ENCODE assay signal across 9 cellular contexts in genomic region chr20:33914871-33915270, GRCh38.
DNase-seq lines count a peak whose midpoint lies in the region; ATAC-seq and TF ChIP-seq lines count a peak whose summit lies in the region.
"Had no signal": no experiment of that assay in that cellular context is flagged by ENCODE, and none has a peak within 500 bp of the region (broad histone marks: within the 10 kb centered on the region; RNA-seq: fewer than 3 reads in every experiment).

No MANE protein-coding gene starts in this region.

- H3K4me3 Mint-ChIP-seq in T-cell = no peak overlapping the region
- H3K4me3 Mint-ChIP-seq: T-helper 2 cell treated with Interferon-gamma antibody and Interleukin-4, amounts not matched to agents 5 μg/mL and 100 μg/mL, for 36 hours had no signal

- H3K36me3 ChIP-seq in gastroesophageal sphincter = no peaks in the 10 kb centered on the region

- no peak for TF ChIP-seq POLR2A in gastroesophageal sphincter (IDR thresholded peaks at IDR 0.05)

- H3K27ac ChIP-seq in gastroesophageal sphincter = no peak overlapping the region

- DNase-seq in activated CD4-positive, CD25-positive, alpha-beta regulatory T cell treated with anti-CD3 and anti-CD28 coated beads, Interleukin-2, amount 50 U/mL, for 72 hours = no peak
- DNase-seq in T-cell = peak in 33 of 34 experiments; percentile 2 to 52 (median 25)
- DNase-seq in central memory CD4-positive, alpha-beta T cell = peak; percentile 21
- peak; percentile 8 to 9 for DNase-seq in stimulated activated CD8-positive, alpha-beta memory T cell treated with anti-CD3 and anti-CD28 coated beads, Interleukin-4, amount 100 ng/mL, for 4 hours (ENCODE audit: low read depth in 2 of 2, low spot score in 1 of 2)
- no peak for DNase-seq in OCI-M1 (lab: John Stamatoyannopoulos, UW)

- H3K9me3 ChIP-seq in gastroesophageal sphincter = no peaks in the 10 kb centered on the region

- no peak for TF ChIP-seq CTCF in gastroesophageal sphincter (IDR thresholded peaks at IDR 0.05)

- no peaks in the 10 kb centered on the region for H3K9me3 Mint-ChIP-seq in T-cell
- H3K9me3 Mint-ChIP-seq: T-helper 2 cell treated with Interferon-gamma antibody and Interleukin-4, amounts not matched to agents 5 μg/mL and 100 μg/mL, for 36 hours had no signal

- peaks cover 12 to 18% (median 14%) of the 10 kb centered on the region in 3 donors for H3K4me1 Mint-ChIP-seq in T-cell

- no peak overlapping the region for H3K27ac Mint-ChIP-seq in T-cell
- H3K27ac Mint-ChIP-seq: T-helper 2 cell treated with Interferon-gamma antibody and Interleukin-4, amounts not matched to agents 5 μg/mL and 100 μg/mL, for 36 hours had no signal

- H3K4me1 ChIP-seq in gastroesophageal sphincter = peaks cover 0 to 8% (median 0%) of the 10 kb centered on the region in 3 donors

- ATAC-seq in activated CD4-positive, CD25-positive, alpha-beta regulatory T cell treated with anti-CD3 and anti-CD28 coated beads, Interleukin-2, amount 50 U/mL, for 24 hours = peak; percentile 86 to 91
- peak; percentile 89 to 96 (median 95) for ATAC-seq in T-cell (replicated peaks in 1 of 4)
- no peak for ATAC-seq in HG03571 (IDR thresholded peaks at IDR 0.05; ENCODE audit: unreplicated experiment)
- no peak for ATAC-seq in gastroesophageal sphincter

- WGBS in gastroesophageal sphincter (ENCODE audit: low coverage in 1 of 2), 2 donors = 50% methylated on average over 2 of the region's 2 CpGs; no CpG with 5 or more reads in 1 of the 2 donors

- no peaks in the 10 kb centered on the region for H3K36me3 Mint-ChIP-seq in T-cell

- POLR2A ChIA-PET in T-cell (lab: Charles Lee) = interaction anchor here in 1 of 2 donors (0.7 kb wide), 1 partner anchor 46 kb away, joined by 3 read pairs; no protein-coding TSS in a partner anchor

- H3K4me3 ChIP-seq in gastroesophageal sphincter = no peak overlapping the region

- H3K27me3 Mint-ChIP-seq in T-cell = peaks cover 0 to 5% of the 10 kb centered on the region in 2 donors

- TF ChIP-seq EP300 in gastroesophageal sphincter (IDR thresholded peaks at IDR 0.05) = no peak

- CTCF ChIA-PET in T-cell (lab: Charles Lee) = interaction anchor here (0.6 to 2.8 kb wide), 16 partner anchors 9 to 215 kb away, joined by 3 to 16 read pairs (median 3); partner anchors contain the start of gene RALY (in 1 of the 2)

- H3K27me3 ChIP-seq in gastroesophageal sphincter = no peaks in the 10 kb centered on the region

Comparison
In these comparisons a context has a peak if more than half of its experiments do, and no peak if none do; other contexts are left out.
1. ATAC-seq: peak in activated CD4-positive, CD25-positive, alpha-beta regulatory T cell treated with anti-CD3 and anti-CD28 coated beads, Interleukin-2, amount 50 U/mL, for 24 hours (2 of 2) and T-cell (4 of 4); none in HG03571 (single experiment) and gastroesophageal sphincter (single experiment).
2. DNase-seq: peak in T-cell (33 of 34), central memory CD4-positive, alpha-beta T cell (single experiment) and stimulated activated CD8-positive, alpha-beta memory T cell treated with anti-CD3 and anti-CD28 coated beads, Interleukin-4, amount 100 ng/mL, for 4 hours (2 of 2); none in activated CD4-positive, CD25-positive, alpha-beta regulatory T cell treated with anti-CD3 and anti-CD28 coated beads, Interleukin-2, amount 50 U/mL, for 72 hours (single experiment) and OCI-M1 (single experiment).